20 cellular contexts compared by ENCODE assay signal in genomic region chrX:154512879-154513553, GRCh38. TPM values are rescaled to one million over a fixed set of nuclear protein-coding genes. Genes with fewer than 3 reads are reported as not detected.
DNase-seq lines count a peak whose midpoint lies in the region; ATAC-seq, FAIRE-seq and TF ChIP-seq lines count a peak whose summit lies in the region.
"Had no signal": no experiment of that assay in that cellular context is flagged by ENCODE, and none has a peak within 500 bp of the region (broad histone marks: within the 10 kb centered on the region; RNA-seq: fewer than 3 reads in every experiment).

No MANE protein-coding gene starts in this region.

- H3K27me3 ChIP-seq in BLaER1 treated with 17β-estradiol and CSF1 and Interleukin-3, amounts not matched to agents 10 nM and 100 nM = peaks cover 9 to 71% (median 56%) of the 10 kb centered on the region in 11 experiments; a peak in 21 of 22 replicates
- H3K27me3 ChIP-seq in CD4-positive, alpha-beta T cell (ENCODE audit: control insufficient read depth, insufficient read depth, low read length) = no peaks in the 10 kb centered on the region
- H3K27me3 ChIP-seq in astrocyte (ENCODE audit: insufficient read depth, low read length) = no peaks in the 10 kb centered on the region
- H3K27me3 ChIP-seq in osteoblast (ENCODE audit: insufficient read depth, low read length) = no peaks in the 10 kb centered on the region
- H3K27me3 ChIP-seq: BE2C had no signal

- POLR2A ChIA-PET in CD4-positive, alpha-beta T cell (lab: Charles Lee) = no interaction called here

- no peak for TF ChIP-seq POLR2A in H54 (IDR thresholded peaks at IDR 0.05; ENCODE audit: low read depth, low read length)

- peak overlapping the region in 6 of 11 experiments; percentile 1 to 56 (median 30); a peak in 4 of 22 replicates for H3K4me2 ChIP-seq in BLaER1 treated with 17β-estradiol and CSF1 and Interleukin-3, amounts not matched to agents 10 nM and 100 nM
- H3K4me2 ChIP-seq in astrocyte (ENCODE audit: low read length) (no peak overlapping the region), osteoblast (ENCODE audit: insufficient read depth, low read length) (no peak overlapping the region)
- H3K4me2 ChIP-seq: GM23338 had no signal

- DNase-seq in CD4-positive, alpha-beta T cell = no peak
- DNase-seq in astrocyte (ENCODE audit: low read depth) (no peak), osteoblast (ENCODE audit: insufficient read length, low spot score, missing footprints) (peak; percentile 6), T-helper 9 cell (no peak), H54 (ENCODE audit: insufficient read length, low spot score) (no peak)
- DNase-seq in activated naive CD4-positive, alpha-beta T cell treated with Interleukin-2 at 50 U/mL for 16 hours = no peak
- DNase-seq: ACHN; BE2C; CD4-positive, alpha-beta memory T cell; DMS153; DMS79; GDM1; H7 had no signal

- peaks cover 0 to 21% (median 11%) of the 10 kb centered on the region in 11 experiments; a peak in 13 of 22 replicates for H3K36me3 ChIP-seq in BLaER1 treated with 17β-estradiol and CSF1 and Interleukin-3, amounts not matched to agents 10 nM and 100 nM
- H3K36me3 ChIP-seq in astrocyte (ENCODE audit: insufficient read depth, low read length) (no peaks in the 10 kb centered on the region), osteoblast (ENCODE audit: insufficient read depth, low read length) (no peaks in the 10 kb centered on the region)
- H3K36me3 ChIP-seq: BE2C had no signal

- FAIRE-seq in astrocyte (lab: Jason Lieb, UNC) (peak; percentile 49), H54 (lab: Jason Lieb, UNC) (no peak)
- FAIRE-seq: A204.1, GM12892, GM18507 had no signal

- H3K9ac ChIP-seq in BLaER1 treated with 17β-estradiol and CSF1 and Interleukin-3, amounts not matched to agents 10 nM and 100 nM = no peak overlapping the region
- no peak overlapping the region for H3K9ac ChIP-seq in astrocyte (ENCODE audit: low read length)

- no peak for TF ChIP-seq CTCF in CD4-positive, alpha-beta T cell (IDR thresholded peaks at IDR 0.05)
- TF ChIP-seq CTCF in astrocyte (IDR thresholded peaks at IDR 0.05; ENCODE audit: insufficient read depth, low read depth, low read length) (no peak), osteoblast (IDR thresholded peaks at IDR 0.05; ENCODE audit: extremely low read depth, low read depth, low read length) (no peak)

- H3K36me3 Mint-ChIP-seq in CD4-positive, alpha-beta T cell (ENCODE audit: low read depth) = peaks cover 19% of the 10 kb centered on the region
- peaks cover 6% of the 10 kb centered on the region for H3K36me3 Mint-ChIP-seq in astrocyte (ENCODE audit: low read depth, unreplicated experiment)

- no peaks in the 10 kb centered on the region for H3K9me3 Mint-ChIP-seq in CD4-positive, alpha-beta T cell
- H3K9me3 Mint-ChIP-seq in astrocyte (ENCODE audit: unreplicated experiment) = no peaks in the 10 kb centered on the region
- H3K9me3 Mint-ChIP-seq: GM23338 had no signal

- CTCF ChIA-PET in CD4-positive, alpha-beta T cell (lab: Charles Lee) = no interaction called here

- H3K4me3 ChIP-seq in BLaER1 treated with 17β-estradiol and CSF1 and Interleukin-3, amounts not matched to agents 10 nM and 100 nM = no peak overlapping the region
- H3K4me3 ChIP-seq in astrocyte (ENCODE audit: insufficient read depth, low read depth, low read length) (no peak overlapping the region), osteoblast (ENCODE audit: insufficient read depth, low read length) (no peak overlapping the region)
- H3K4me3 ChIP-seq: GM23338 had no signal

- H2AFZ ChIP-seq in astrocyte (ENCODE audit: low read depth, low read length) (no peak overlapping the region), osteoblast (ENCODE audit: low read length) (no peak overlapping the region)
- H2AFZ ChIP-seq: GM23338 had no signal

- ATAC-seq in CD4-positive, alpha-beta T cell (ENCODE audit: poor library complexity) = no peak
- ATAC-seq: GM23338, HCT116 had no signal

- peaks cover 22 to 50% (median 40%) of the 10 kb centered on the region in 10 experiments for H3K4me1 ChIP-seq in BLaER1 treated with 17β-estradiol and CSF1 and Interleukin-3, amounts not matched to agents 10 nM and 100 nM
- peaks cover 10% of the 10 kb centered on the region for H3K4me1 ChIP-seq in astrocyte (ENCODE audit: insufficient read depth, low read length)
- H3K4me1 ChIP-seq in osteoblast (ENCODE audit: insufficient read depth, low read length) = peaks cover 5% of the 10 kb centered on the region
- H3K4me1 ChIP-seq: BE2C had no signal

- H3K79me2 ChIP-seq in astrocyte (ENCODE audit: insufficient read depth, low read length) (peaks cover 7% of the 10 kb centered on the region), osteoblast (ENCODE audit: insufficient read depth, low read length) (peaks cover 10% of the 10 kb centered on the region)

- intact Hi-C loops in CD4-positive, alpha-beta T cell (cut with DNase I, micrococcal nuclease) = no loop called here

- H3K9me3 ChIP-seq in BLaER1 treated with 17β-estradiol and CSF1 and Interleukin-3, amounts not matched to agents 10 nM and 100 nM (replicated peaks in 1 of 11) = peaks cover 17 to 65% (median 37%) of the 10 kb centered on the region in 11 experiments
- no peaks in the 10 kb centered on the region for H3K9me3 ChIP-seq in CD4-positive, alpha-beta T cell (ENCODE audit: control insufficient read depth, low read length)
- H3K9me3 ChIP-seq in astrocyte (ENCODE audit: insufficient read depth, low read depth, low read length) (no peaks in the 10 kb centered on the region), osteoblast (ENCODE audit: low read depth, low read length) (no peaks in the 10 kb centered on the region)
- H3K9me3 ChIP-seq: BE2C had no signal

- H3K4me3 Mint-ChIP-seq in CD4-positive, alpha-beta T cell = peak overlapping the region; percentile 51
- no peak overlapping the region for H3K4me3 Mint-ChIP-seq in astrocyte (ENCODE audit: unreplicated experiment)
- H3K4me3 Mint-ChIP-seq: GM23338 had no signal

- peaks cover 0 to 18% (median 0%) of the 10 kb centered on the region in 11 experiments; a peak in 1 of 22 replicates for H4K20me1 ChIP-seq in BLaER1 treated with 17β-estradiol and CSF1 and Interleukin-3, amounts not matched to agents 10 nM and 100 nM
- H4K20me1 ChIP-seq in astrocyte (ENCODE audit: insufficient read depth, low read length) = no peaks in the 10 kb centered on the region
- H4K20me1 ChIP-seq in osteoblast (ENCODE audit: insufficient read depth, low read length) = no peaks in the 10 kb centered on the region

- no peak overlapping the region for H3K27ac Mint-ChIP-seq in CD4-positive, alpha-beta T cell
- no peak overlapping the region for H3K27ac Mint-ChIP-seq in astrocyte (ENCODE audit: unreplicated experiment)
- H3K27ac Mint-ChIP-seq: GM23338 had no signal

- no peak overlapping the region for H3K27ac ChIP-seq in BLaER1 treated with 17β-estradiol and CSF1 and Interleukin-3, amounts not matched to agents 10 nM and 100 nM
- H3K27ac ChIP-seq in CD4-positive, alpha-beta T cell (ENCODE audit: low read depth, low read length) = no peak overlapping the region
- H3K27ac ChIP-seq in astrocyte (ENCODE audit: low read depth, low read length) (no peak overlapping the region), osteoblast (ENCODE audit: low read depth, low read length) (no peak overlapping the region)
- H3K27ac ChIP-seq: C4-2B had no signal

- peaks cover 27% of the 10 kb centered on the region for H3K4me1 Mint-ChIP-seq in CD4-positive, alpha-beta T cell (ENCODE audit: low read depth)
- peaks cover 5% of the 10 kb centered on the region for H3K4me1 Mint-ChIP-seq in astrocyte (ENCODE audit: low read depth, unreplicated experiment)

- H3K27me3 Mint-ChIP-seq in CD4-positive, alpha-beta T cell = no peaks in the 10 kb centered on the region
- H3K27me3 Mint-ChIP-seq in astrocyte (ENCODE audit: low read depth, unreplicated experiment) = no peaks in the 10 kb centered on the region
- H3K27me3 Mint-ChIP-seq: CD4-positive, alpha-beta memory T cell had no signal

RNA-seq across cellular contexts. Expression of gene FAM3A, which starts 3.0 kb away (rescaled TPM):
- 10 to 100 TPM; 36.1 to 38.2 TPM for total RNA-seq in CD4-positive, alpha-beta T cell
- total RNA-seq in astrocyte (20.9 and 26.1 TPM in 2 replicates), osteoblast (20.6 and 21.4 TPM in 2 replicates)

RNA-seq across cellular contexts. Expression of gene SLC10A3, which starts 22.6 kb away (rescaled TPM):
- total RNA-seq in CD4-positive, alpha-beta T cell = 10 to 100 TPM; 15.7 to 16.4 TPM
- total RNA-seq in astrocyte (24.4 and 27.3 TPM in 2 replicates), osteoblast (34.5 and 36.2 TPM in 2 replicates)

RNA-seq across cellular contexts. Expression of gene UBL4A, which starts 26.6 kb away (rescaled TPM):
- total RNA-seq in CD4-positive, alpha-beta T cell = 1 to 10 TPM; 6.6 to 8.9 TPM
- total RNA-seq in astrocyte (25.8 and 26.2 TPM in 2 replicates), osteoblast (30.4 and 31.5 TPM in 2 replicates)

RNA-seq across cellular contexts. Expression of gene G6PD, which starts 33.6 kb away (rescaled TPM):
- 10 to 100 TPM; 17.4 to 20.3 TPM for total RNA-seq in CD4-positive, alpha-beta T cell
- 54.1 and 62.8 TPM in 2 replicates for total RNA-seq in astrocyte
- 88.7 and 91.3 TPM in 2 replicates for total RNA-seq in osteoblast

RNA-seq across cellular contexts. Expression of gene LAGE3, which starts 33.9 kb away (rescaled TPM):
- total RNA-seq in CD4-positive, alpha-beta T cell = 1 to 10 TPM; 5.7 to 6.6 TPM
- total RNA-seq in astrocyte (20.0 and 20.1 TPM in 2 replicates), osteoblast (16.5 and 21.7 TPM in 2 replicates)

Comparison
In these comparisons a context has a peak if more than half of its experiments do, and no peak if none do; other contexts are left out.
1. H3K4me2 ChIP-seq: peak in BLaER1 treated with 17β-estradiol and CSF1 and Interleukin-3, amounts not matched to agents 10 nM and 100 nM (6 of 11); none in astrocyte (single experiment) and osteoblast (single experiment).